In genomic region chr9:116975119-116975518, GRCh38 we compare ENCODE assay signal across 8 cellular contexts.
"Had no signal": no experiment of that assay in that cellular context is flagged by ENCODE, and none has a peak within 500 bp of the region (broad histone marks: within the 10 kb centered on the region; RNA-seq: fewer than 3 reads in every experiment).

No MANE protein-coding gene starts in this region.

- FAIRE-seq: H1, HTR-8/SVneo, K562 had no signal

- H2AFZ ChIP-seq: GM23338 had no signal

- H3K9me3 Mint-ChIP-seq: GM23338, H9 had no signal

- ATAC-seq: GM23338, K562 had no signal

- H3K4me2 ChIP-seq: GM23338 had no signal

- H3K4me3 Mint-ChIP-seq: GM23338, H9 had no signal

- DNase-seq: H9, HCEC 1CT, IMR-90, KG1 had no signal

- H3K4me3 ChIP-seq: GM23338, K562 had no signal

- H3K27ac Mint-ChIP-seq: GM23338, H9 had no signal
